ENCODE assay signal across 10 cellular contexts in the genomic region with DNA sequence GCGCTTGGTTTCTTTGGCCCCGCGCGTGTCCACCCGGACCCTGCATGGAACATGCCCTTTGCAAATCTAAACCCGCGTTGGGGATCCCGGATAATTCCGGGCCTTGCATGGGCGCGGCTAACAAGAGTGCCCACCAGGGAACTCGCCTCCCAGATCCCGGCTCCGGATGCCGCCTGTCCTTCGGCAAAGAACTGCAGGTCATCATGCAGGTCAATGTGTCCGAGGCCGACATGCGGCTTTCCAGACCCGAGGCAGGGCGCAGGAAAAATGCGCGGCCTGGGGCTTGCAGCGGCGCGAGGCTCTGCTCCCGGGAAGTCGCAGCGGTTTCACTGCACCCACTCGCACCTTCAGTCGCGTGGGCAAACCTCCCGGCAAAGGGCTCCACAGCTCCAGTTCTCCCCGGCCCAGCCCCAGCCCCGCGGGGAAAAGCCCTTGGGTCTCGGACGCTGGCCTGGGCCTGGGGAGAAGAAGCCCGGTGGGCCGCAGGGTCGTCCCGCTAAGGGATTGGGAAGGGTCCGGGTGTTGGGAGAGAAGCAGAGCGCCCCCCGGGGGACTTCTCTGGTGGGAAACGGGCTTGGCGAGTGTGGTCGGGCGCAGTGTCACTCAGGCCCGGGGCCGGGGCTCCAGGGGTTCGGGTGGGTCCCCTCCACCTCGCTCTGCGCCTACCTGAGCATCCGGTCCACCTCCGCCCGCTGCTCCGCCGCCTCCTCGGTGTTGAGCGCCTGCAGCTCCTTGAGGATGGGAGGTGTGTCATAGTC. TPM values are rescaled to one million over a fixed set of nuclear protein-coding genes. Genes with fewer than 3 reads are reported as not detected.
A peak's percentile ranks its signal among the peaks of the same experiment; 100 is the strongest.
DNase-seq lines count a peak whose midpoint lies in the region; ATAC-seq, FAIRE-seq and TF ChIP-seq lines count a peak whose summit lies in the region.
"Had no signal": no experiment of that assay in that cellular context is flagged by ENCODE, and none has a peak within 500 bp of the region (broad histone marks: within the 10 kb centered on the region; RNA-seq: fewer than 3 reads in every experiment).

No MANE protein-coding gene starts in this region.

- POLR2A ChIA-PET in endothelial cell of umbilical vein (lab: Charles Lee): no interaction called here

- intact Hi-C loops in endothelial cell of umbilical vein (cut with micrococcal nuclease): no loop called here
- intact Hi-C loops in posterior vena cava (cut with DNase I): no loop called here
- intact Hi-C loops in lower leg skin (cut with DNase I; ENCODE audit: low total_unique reads): no loop called here

- no peak for TF ChIP-seq CTCF in endothelial cell of umbilical vein (IDR thresholded peaks at IDR 0.05; ENCODE audit: extremely low read depth in 1 of 2, insufficient read depth in 1 of 2, low read depth in 1 of 2, low read length in 2 of 2)
- no peak for TF ChIP-seq CTCF in lower leg skin (IDR thresholded peaks at IDR 0.05)

- H3K9me1 ChIP-seq in endothelial cell of umbilical vein (replicated peaks; ENCODE audit: control insufficient read depth, extremely low read depth, insufficient read depth, low read length): no peaks in the 10 kb centered on the region

- FAIRE-seq in endothelial cell of umbilical vein (lab: Jason Lieb, UNC): no peak
- no peak for FAIRE-seq in urothelium cell line (lab: Jason Lieb, UNC)
- FAIRE-seq: islet of Langerhans had no signal

- TF ChIP-seq POLR2A in endothelial cell of umbilical vein (IDR thresholded peaks at IDR 0.05; ENCODE audit: low read depth, low read length) (no peak), lower leg skin (IDR thresholded peaks at IDR 0.05) (no peak)

- dilution Hi-C loops in endothelial cell of umbilical vein (cut with MboI; ENCODE audit: extremely low pct_ligation_motif_present, low sequenced_read_pairs): no loop called here

- no peaks in the 10 kb centered on the region for H3K79me2 ChIP-seq in endothelial cell of umbilical vein (ENCODE audit: control insufficient read depth, insufficient read depth, low read length)

- no peak overlapping the region for H2AFZ ChIP-seq in endothelial cell of umbilical vein (ENCODE audit: low read depth, low read length)

- H3K9ac ChIP-seq in HUES48 (ENCODE audit: low read depth, low read length) (no peak overlapping the region), endothelial cell of umbilical vein (replicated peaks; ENCODE audit: extremely low read depth, insufficient read depth, low read length) (no peak overlapping the region)

- DNase-seq in endothelial cell of umbilical vein (ENCODE audit: low read depth, low spot score): no peak
- DNase-seq in posterior vena cava (ENCODE audit: low spot score): peak; percentile 79
- no peak for DNase-seq in urothelium cell line (ENCODE audit: low spot score)
- no peak for DNase-seq in lower leg skin (ENCODE audit: low spot score in 2 of 2)
- no peak for DNase-seq in substantia nigra (lab: John Stamatoyannopoulos, UW)
- no peak for DNase-seq in cerebellar cortex (ENCODE audit: low spot score)
- DNase-seq: WERI-Rb-1 had no signal

- no TSS peak for BruUV-seq in endothelial cell of umbilical vein (replicated peaks; lab: Mats Ljungman, UMichigan)

- peak; percentile 14 for ATAC-seq in GM18907 (IDR thresholded peaks at IDR 0.05; ENCODE audit: unreplicated experiment)

- H4K20me1 ChIP-seq in endothelial cell of umbilical vein (replicated peaks; ENCODE audit: control insufficient read depth, extremely low read depth, insufficient read depth, low read length): no peaks in the 10 kb centered on the region

- peaks cover 100% of the 10 kb centered on the region for H3K27me3 ChIP-seq in HUES48 (ENCODE audit: control insufficient read depth, insufficient read depth, low read length)
- H3K27me3 ChIP-seq in endothelial cell of umbilical vein (ENCODE audit: control insufficient read depth in 2 of 2, insufficient read depth in 2 of 2, low read length in 2 of 2): peaks cover 77 to 96% of the 10 kb centered on the region in 2 experiments

- H3K27ac ChIP-seq in HUES48 (ENCODE audit: low read depth, low read length): no peak overlapping the region
- H3K27ac ChIP-seq in endothelial cell of umbilical vein (ENCODE audit: insufficient read depth, low read depth, low read length): no peak overlapping the region
- no peak overlapping the region for H3K27ac ChIP-seq in substantia nigra (ENCODE audit: low read depth, low read length, poor library complexity, severe bottlenecking)
- H3K27ac ChIP-seq: WERI-Rb-1 had no signal

- H3K36me3 ChIP-seq in HUES48 (ENCODE audit: control insufficient read depth, insufficient read depth, low read length) (no peaks in the 10 kb centered on the region), endothelial cell of umbilical vein (ENCODE audit: control insufficient read depth in 2 of 2, extremely low read depth in 1 of 2, insufficient read depth in 2 of 2, low read length in 2 of 2) (no peaks in the 10 kb centered on the region)
- H3K36me3 ChIP-seq: WERI-Rb-1 had no signal

- CTCF ChIA-PET in endothelial cell of umbilical vein (lab: Charles Lee): interaction anchor here (0.8 to 1.2 kb wide), 2 partner anchors 22 to 26 kb away, joined by 3 to 5 read pairs; no protein-coding TSS in a partner anchor

- H3K9me3 ChIP-seq in HUES48 (ENCODE audit: control insufficient read depth, insufficient read depth, low read length) (no peaks in the 10 kb centered on the region), endothelial cell of umbilical vein (replicated peaks; ENCODE audit: control insufficient read depth, insufficient read depth, low read length) (no peaks in the 10 kb centered on the region)

- H3K4me3 ChIP-seq in HUES48 (ENCODE audit: low read depth, low read length): peak overlapping the region; percentile 68
- no peak overlapping the region for H3K4me3 ChIP-seq in endothelial cell of umbilical vein (replicated peaks in 1 of 3; ENCODE audit: insufficient read depth in 1 of 3, low read depth in 1 of 3, low read length in 3 of 3)
- no peak overlapping the region for H3K4me3 ChIP-seq in lower leg skin (ENCODE audit: low read depth, poor library complexity, severe bottlenecking)

- 2% methylated on average over 23 to 27 of the region's 61 CpGs for WGBS in lower leg skin, 2 donors

- H3K4me1 ChIP-seq in HUES48 (ENCODE audit: control insufficient read depth, insufficient read depth, low read length) (peaks cover 24% of the 10 kb centered on the region), endothelial cell of umbilical vein (ENCODE audit: control insufficient read depth, extremely low read depth, insufficient read depth, low read length) (peaks cover 5% of the 10 kb centered on the region)

- H3K4me2 ChIP-seq in endothelial cell of umbilical vein (ENCODE audit: insufficient read depth, low read length): no peak overlapping the region

TF ChIP-seq in endothelial cell of umbilical vein, 7 proteins besides CTCF, POLR2A, EP300 and RAD21:
- TF ChIP-seq EZH2 (IDR thresholded peaks at IDR 0.05; ENCODE audit: borderline replicate concordance, low read depth, low read length, severe bottlenecking): peak; percentile 99
- TF ChIP-seq, protein P1, sequence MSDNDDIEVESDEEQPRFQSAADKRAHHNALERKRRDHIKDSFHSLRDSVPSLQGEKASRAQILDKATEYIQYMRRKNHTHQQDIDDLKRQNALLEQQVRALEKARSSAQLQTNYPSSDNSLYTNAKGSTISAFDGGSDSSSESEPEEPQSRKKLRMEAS (IDR thresholded peaks at IDR 0.05; ENCODE audit: insufficient read depth, insufficient read length): no peak
TF ChIP-seq in endothelial cell of umbilical vein: peak in this region for 1.

RNA-seq across cellular contexts. Expression of a gene that starts 0.8 kb away (rescaled TPM):
- total RNA-seq in endothelial cell of umbilical vein: not detected in 2 replicates
- not detected in 2 replicates for polyA plus RNA-seq in endothelial cell of umbilical vein
- polyA plus RNA-seq in endothelial cell of umbilical vein (2011; cell fraction: cytosol; rRNA removed): not detected in 2 replicates
- not detected in 2 replicates for polyA plus RNA-seq in endothelial cell of umbilical vein (2011; cell fraction: nucleus; rRNA removed)
- not detected in 2 replicates for polyA plus RNA-seq in endothelial cell of umbilical vein (2012)
- not detected in 2 replicates for polyA minus RNA-seq in endothelial cell of umbilical vein
- not detected for polyA minus RNA-seq in endothelial cell of umbilical vein (2011; cell fraction: cytosol; rRNA and poly(A)+ RNA removed)
- not detected in 2 replicates for polyA minus RNA-seq in endothelial cell of umbilical vein (2011; cell fraction: nucleus; rRNA and poly(A)+ RNA removed)
- not detected for total RNA-seq in posterior vena cava
- not detected for total RNA-seq in lower leg skin
